In genomic region chr2:209787416-209787815, GRCh38 we compare ENCODE assay signal across 7 cellular contexts. TPM values are rescaled to one million over a fixed set of nuclear protein-coding genes. Genes with fewer than 3 reads are reported as not detected.
"Had no signal": no experiment of that assay in that cellular context is flagged by ENCODE, and none has a peak within 500 bp of the region (broad histone marks: within the 10 kb centered on the region; RNA-seq: fewer than 3 reads in every experiment).

No MANE protein-coding gene starts in this region.

- H3K27ac ChIP-seq: HL-60 had no signal

- H3K9me3 ChIP-seq: HAP-1 had no signal

- DNase-seq: H7, HFFc6 had no signal

- H3K36me3 ChIP-seq: HAP-1 had no signal

- H3K4me2 ChIP-seq: GM23338 had no signal

- H2AFZ ChIP-seq: GM23338 had no signal

- H3K4me3 ChIP-seq: GM23338, HAP-1 had no signal

RNA-seq across cellular contexts. Expression of gene UNC80, which starts 15.8 kb away (rescaled TPM):
- total RNA-seq: HepG2, HFFc6 had no signal
- polyA plus RNA-seq: HepG2, IgD-negative memory B cell had no signal
